12 cellular contexts compared by ENCODE assay signal in the genomic region with DNA sequence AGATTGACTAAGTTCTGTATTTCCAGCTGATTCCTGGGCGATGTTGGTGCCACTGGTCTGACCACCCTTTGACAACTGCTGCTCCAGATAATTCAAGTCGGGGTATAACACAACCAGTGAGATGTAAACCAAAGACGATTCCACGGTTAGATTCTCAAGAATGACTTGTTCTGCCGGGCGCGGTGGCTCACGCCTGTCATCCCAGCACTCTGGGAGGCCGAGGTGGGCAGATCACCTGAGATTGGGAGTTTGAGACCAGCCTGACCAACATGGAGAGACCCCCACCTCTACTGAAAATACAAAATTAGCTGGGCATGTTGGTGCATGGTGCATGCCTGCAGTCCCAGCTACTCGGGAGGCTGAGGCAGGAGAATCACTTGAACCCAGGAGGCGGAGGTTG. TPM values are rescaled to one million over a fixed set of nuclear protein-coding genes. Genes with fewer than 3 reads are reported as not detected.
"Had no signal": no experiment of that assay in that cellular context is flagged by ENCODE, and none has a peak within 500 bp of the region (broad histone marks: within the 10 kb centered on the region; RNA-seq: fewer than 3 reads in every experiment).

No MANE protein-coding gene starts in this region.

RNA-seq across cellular contexts. Expression of gene NLRP7, which starts 42.2 kb away (rescaled TPM):
- total RNA-seq: stomach, subcutaneous adipose tissue, suprapubic skin, temporal lobe, thoracic aorta, thyroid gland, tibial nerve, transverse colon, upper lobe of right lung, ureter, urinary bladder, vagina had no signal
- polyA plus RNA-seq: stomach, urinary bladder had no signal

RNA-seq across cellular contexts. Expression of gene GP6, which starts 48.5 kb away (rescaled TPM):
- total RNA-seq: subcutaneous adipose tissue, thoracic aorta, urinary bladder had no signal
